Comparison of ENCODE assay signal across 20 cellular contexts in genomic region chr15:92670625-92671024, GRCh38.
"Had no signal": no experiment of that assay in that cellular context is flagged by ENCODE, and none has a peak within 500 bp of the region (broad histone marks: within the 10 kb centered on the region; RNA-seq: fewer than 3 reads in every experiment).

No MANE protein-coding gene starts in this region.

- H3K4me1 ChIP-seq: foreskin keratinocyte had no signal

- H3K4me3 ChIP-seq: body of pancreas, colonic mucosa had no signal

- DNase-seq: activated CD4-positive, alpha-beta T cell treated with anti-CD3 and anti-CD28 coated beads, Interleukin-2, amount 10 ng/mL, durations not matched to agents 7 days and 5 days; activated CD4-positive, CD25-positive, alpha-beta regulatory T cell; activated CD8-positive, alpha-beta memory T cell treated with anti-CD3 and anti-CD28 coated beads for 24 hours; activated gamma-delta T cell treated with Interleukin-2 at 50 U/mL for 16 hours; amygdala; body of pancreas; caudate nucleus; colonic mucosa; effector CD4-positive, alpha-beta T cell; foreskin keratinocyte; kidney glomerular epithelial cell; left ventricle myocardium superior; nucleus accumbens; posterior cingulate gyrus; retina; stimulated activated CD4-positive, alpha-beta T cell treated with anti-CD3 and anti-CD28 coated beads, Interleukin-4, amount 100 ng/mL, for 24 hours; stimulated activated naive CD4-positive, alpha-beta T cell treated with Interleukin-2 at 50 U/mL for 16 hours; substantia nigra; T-helper 17 cell; trophoblast cell had no signal

- H3K36me3 ChIP-seq: colonic mucosa had no signal

- H3K27ac ChIP-seq: body of pancreas, colonic mucosa, foreskin keratinocyte had no signal

- ATAC-seq: body of pancreas, foreskin keratinocyte, left ventricle myocardium superior, T-helper 17 cell had no signal

- H3K27me3 ChIP-seq: body of pancreas, colonic mucosa, foreskin keratinocyte had no signal

- H3K9me3 ChIP-seq: body of pancreas, colonic mucosa had no signal
